ENCODE assay signal across 7 cellular contexts in genomic region chr16:56724191-56724590, GRCh38. TPM values are rescaled to one million over a fixed set of nuclear protein-coding genes. Genes with fewer than 3 reads are reported as not detected.
"Had no signal": no experiment of that assay in that cellular context is flagged by ENCODE, and none has a peak within 500 bp of the region (broad histone marks: within the 10 kb centered on the region; RNA-seq: fewer than 3 reads in every experiment).

No MANE protein-coding gene starts in this region.

- ATAC-seq: GM12878 had no signal

- H3K4me3 ChIP-seq: GM12878 had no signal

- FAIRE-seq: GM12878, GM12891, GM12892, GM18507 had no signal

- DNase-seq: GDM1, GF-D8 had no signal

RNA-seq across cellular contexts. Expression of gene MT1X, which starts 41.9 kb away (rescaled TPM):
- total RNA-seq: G401 had no signal

RNA-seq across cellular contexts. Expression of gene MT1H, which starts 54.6 kb away (rescaled TPM):
- total RNA-seq: G401 had no signal

RNA-seq across cellular contexts. Expression of gene MT1G, which starts 56.3 kb away (rescaled TPM):
- total RNA-seq: G401 had no signal
